Comparison of ENCODE assay signal across 8 cellular contexts in genomic region chr10:87505366-87506113, GRCh38. TPM values are rescaled to one million over a fixed set of nuclear protein-coding genes. Genes with fewer than 3 reads are reported as not detected.
A peak's percentile ranks its signal among the peaks of the same experiment; 100 is the strongest.
DNase-seq lines count a peak whose midpoint lies in the region; ATAC-seq and TF ChIP-seq lines count a peak whose summit lies in the region.

No MANE protein-coding gene starts in this region.

- H3K27me3 ChIP-seq in ACC112 (ENCODE audit: insufficient read depth, low read length): no peaks in the 10 kb centered on the region
- H3K27me3 ChIP-seq in endocrine pancreas (ENCODE audit: control insufficient read depth, insufficient read depth, low read length): no peaks in the 10 kb centered on the region
- H3K27me3 ChIP-seq in mesendoderm (ENCODE audit: insufficient read depth, low read length, poor library complexity): no peaks in the 10 kb centered on the region

- peak; percentile 2 to 22 for DNase-seq in NCI-H1930 (lab: John Stamatoyannopoulos, UW)
- DNase-seq in activated CD8-positive, alpha-beta T cell treated with anti-CD3 and anti-CD28 coated beads for 36 hours: peak; percentile 66
- DNase-seq in mesendoderm: peak; percentile 79
- peak; percentile 4 to 18 for DNase-seq in stimulated activated CD8-positive, alpha-beta memory T cell treated with anti-CD3 and anti-CD28 coated beads, Interleukin-2, amount 100 ng/mL, for 1 hour (ENCODE audit: low read depth in 2 of 2)

- H3K9ac ChIP-seq in endocrine pancreas (ENCODE audit: control insufficient read depth, insufficient read depth, low read length) (peak overlapping the region; percentile 93), mesendoderm (ENCODE audit: low read length) (peak overlapping the region; percentile 87)

- ATAC-seq in GM18498 (IDR thresholded peaks at IDR 0.05; ENCODE audit: unreplicated experiment) (peak; percentile 68), HG02884 (IDR thresholded peaks at IDR 0.05; ENCODE audit: unreplicated experiment) (peak; percentile 45)
- ATAC-seq in activated CD8-positive, alpha-beta T cell treated with anti-CD3 and anti-CD28 coated beads for 36 hours: peak; percentile 51

- no peak overlapping the region for H3K18ac ChIP-seq in mesendoderm (ENCODE audit: low read length)

- no peak overlapping the region for H3K23ac ChIP-seq in mesendoderm (ENCODE audit: low read length)

- peaks cover 29% of the 10 kb centered on the region for H3K4me1 ChIP-seq in ACC112 (ENCODE audit: control insufficient read depth, insufficient read depth, low read length, unreplicated experiment)
- H3K4me1 ChIP-seq in endocrine pancreas (ENCODE audit: control insufficient read depth, insufficient read depth, low read length): peaks cover 31% of the 10 kb centered on the region
- no peaks in the 10 kb centered on the region for H3K4me1 ChIP-seq in mesendoderm (ENCODE audit: control insufficient read depth, low read depth, low read length)

- H4K5ac ChIP-seq in mesendoderm (ENCODE audit: low read length): no peak overlapping the region

- TF ChIP-seq CTCF in activated CD8-positive, alpha-beta T cell treated with anti-CD3 and anti-CD28 coated beads for 36 hours (IDR thresholded peaks at IDR 0.05): peak; percentile 59

- no peak overlapping the region for H2BK15ac ChIP-seq in mesendoderm (replicated peaks; ENCODE audit: low read depth)

- H3K9me3 ChIP-seq in endocrine pancreas (ENCODE audit: control insufficient read depth, low read length): no peaks in the 10 kb centered on the region

- peaks cover 32% of the 10 kb centered on the region for H3K4me1 Mint-ChIP-seq in activated CD8-positive, alpha-beta T cell treated with anti-CD3 and anti-CD28 coated beads for 36 hours (ENCODE audit: low read depth)

- peak overlapping the region; percentile 97 for H3K4me2 ChIP-seq in mesendoderm (ENCODE audit: low read length)

- H3K4me3 ChIP-seq in ACC112 (ENCODE audit: low read depth, low read length) (peak overlapping the region; percentile 93), endocrine pancreas (ENCODE audit: control insufficient read depth, insufficient read depth, low read length) (peak overlapping the region; percentile 81), mesendoderm (ENCODE audit: low read length) (peak overlapping the region; percentile 93)

- H3K36me3 ChIP-seq in ACC112 (ENCODE audit: insufficient read depth, low read length) (peaks cover 21% of the 10 kb centered on the region), endocrine pancreas (ENCODE audit: control insufficient read depth, insufficient read depth, low read length) (no peaks in the 10 kb centered on the region), mesendoderm (ENCODE audit: control insufficient read depth, insufficient read depth, low read length) (no peaks in the 10 kb centered on the region)

- no peak overlapping the region for H3K4ac ChIP-seq in mesendoderm (ENCODE audit: low read depth, low read length)

- no peaks in the 10 kb centered on the region for H3K9me3 Mint-ChIP-seq in activated CD8-positive, alpha-beta T cell treated with anti-CD3 and anti-CD28 coated beads for 36 hours

- peak overlapping the region; percentile 82 for H2AFZ ChIP-seq in ACC112 (ENCODE audit: low read length, unreplicated experiment)

- no peak overlapping the region for H2BK120ac ChIP-seq in mesendoderm (ENCODE audit: low read depth, low read length)

- H3K79me1 ChIP-seq in mesendoderm (ENCODE audit: low read length): peaks cover 5% of the 10 kb centered on the region

- no peak overlapping the region for H2BK5ac ChIP-seq in mesendoderm (ENCODE audit: low read length)

- no peak overlapping the region for H2AK5ac ChIP-seq in mesendoderm (ENCODE audit: low read length)

- no CpG with 5 or more reads among the region's 41 CpGs for WGBS in mesendoderm (ENCODE audit: extremely low coverage, insufficient coverage, low lambda C conversion rate)

- H3K79me2 ChIP-seq in ACC112 (ENCODE audit: control insufficient read depth, insufficient read depth, low read length, unreplicated experiment): peaks cover 41% of the 10 kb centered on the region
- peaks cover 7% of the 10 kb centered on the region for H3K79me2 ChIP-seq in mesendoderm (ENCODE audit: control insufficient read depth, insufficient read depth, low read length)

- intact Hi-C loops in activated CD8-positive, alpha-beta T cell treated with anti-CD3 and anti-CD28 coated beads for 36 hours (cut with micrococcal nuclease): no loop called here

- POLR2A ChIA-PET in activated CD8-positive, alpha-beta T cell treated with anti-CD3 and anti-CD28 coated beads for 36 hours (lab: Charles Lee): interaction anchor here (1.5 kb wide), 1 partner anchor 409 kb away, joined by 3 read pairs; no protein-coding TSS in a partner anchor

- peaks cover 11% of the 10 kb centered on the region for H3K36me3 Mint-ChIP-seq in activated CD8-positive, alpha-beta T cell treated with anti-CD3 and anti-CD28 coated beads for 36 hours (ENCODE audit: low read depth)

- no peaks in the 10 kb centered on the region for H3K27me3 Mint-ChIP-seq in activated CD8-positive, alpha-beta T cell treated with anti-CD3 and anti-CD28 coated beads for 36 hours

- peak overlapping the region; percentile 96 for H3K56ac ChIP-seq in mesendoderm (ENCODE audit: low read length)

- peak overlapping the region; percentile 84 for H3K27ac Mint-ChIP-seq in activated CD8-positive, alpha-beta T cell treated with anti-CD3 and anti-CD28 coated beads for 36 hours

- no peak overlapping the region for H4K8ac ChIP-seq in mesendoderm (ENCODE audit: low read depth, low read length)

- CTCF ChIA-PET in activated CD8-positive, alpha-beta T cell treated with anti-CD3 and anti-CD28 coated beads for 36 hours (lab: Charles Lee): interaction anchor here (1.0 to 1.7 kb wide), 4 partner anchors 8 to 227 kb away, joined by 3 to 5 read pairs (median 4); no protein-coding TSS in a partner anchor

- H3K27ac ChIP-seq in ACC112 (ENCODE audit: low read depth, low read length) (peak overlapping the region; percentile 78; the same call in 1 of the 2 replicates), mesendoderm (ENCODE audit: low read depth, low read length) (no peak overlapping the region)

- peak overlapping the region; percentile 79 for H3K4me3 Mint-ChIP-seq in activated CD8-positive, alpha-beta T cell treated with anti-CD3 and anti-CD28 coated beads for 36 hours

RNA-seq across cellular contexts. Expression of gene MINPP1, which starts 0.8 kb away (rescaled TPM):
- 1 to 10 TPM; 6.0 to 7.1 TPM for total RNA-seq in activated CD8-positive, alpha-beta T cell treated with anti-CD3 and anti-CD28 coated beads for 36 hours
- 17.3 TPM for polyA plus RNA-seq in mesendoderm (2013, experiment 1 of 2)
- 18.4 TPM for polyA plus RNA-seq in mesendoderm (2013, experiment 2 of 2)

Comparison
In these comparisons a context has a peak if more than half of its experiments do, and no peak if none do; other contexts are left out.
1. DNase-seq: peak in every context shown above with its lines; median percentile 79 in mesendoderm; 66 in activated CD8-positive, alpha-beta T cell treated with anti-CD3 and anti-CD28 coated beads for 36 hours; 12 in NCI-H1930; 11 in stimulated activated CD8-positive, alpha-beta memory T cell treated with anti-CD3 and anti-CD28 coated beads, Interleukin-2, amount 100 ng/mL, for 1 hour.